ENCODE assay signal across 24 cellular contexts in the genomic region with DNA sequence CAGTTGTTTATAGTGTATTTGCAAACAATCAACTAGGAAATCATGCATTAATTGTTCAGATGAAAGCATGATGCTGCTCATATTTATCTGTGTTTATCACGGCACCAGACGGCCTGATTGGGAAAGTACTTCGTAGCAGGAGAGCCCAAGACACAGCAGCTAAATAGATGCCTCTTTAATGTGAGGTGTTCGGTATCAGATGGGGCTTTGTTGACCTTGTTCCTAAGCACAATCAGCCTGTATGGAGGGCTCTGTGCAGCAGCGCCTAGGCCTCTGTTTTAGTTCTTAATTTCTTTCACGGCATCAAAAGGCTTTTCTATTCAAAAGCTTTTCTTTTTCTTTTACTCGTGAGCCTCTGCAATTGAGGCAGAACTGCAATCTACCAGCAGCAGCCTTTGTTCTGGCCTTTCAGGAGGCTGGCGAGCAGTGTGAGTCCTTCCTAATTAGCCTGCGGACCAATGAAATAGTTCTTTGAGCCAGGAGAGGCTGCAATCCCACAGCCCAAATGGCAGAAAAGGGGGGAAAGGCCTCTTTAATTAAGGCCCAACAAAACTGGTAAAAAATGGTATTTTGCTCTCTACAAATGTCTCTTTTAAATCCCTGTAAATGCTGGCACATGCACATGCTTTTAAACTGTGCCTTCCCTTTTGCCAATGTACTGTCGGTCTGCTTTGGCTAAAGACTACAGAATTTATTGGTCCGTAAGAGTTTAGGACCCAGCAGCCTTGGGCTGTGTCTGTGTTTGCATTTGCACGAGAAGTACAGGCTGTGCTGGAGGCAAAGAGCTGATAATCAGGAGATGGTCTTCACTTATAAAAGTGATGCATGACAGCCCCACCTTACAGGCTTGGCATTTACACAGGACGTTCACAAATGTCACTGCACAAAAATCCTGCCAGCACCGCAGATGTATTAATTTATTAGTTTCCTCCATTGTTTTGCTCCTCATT.
A peak's percentile ranks its signal among the peaks of the same experiment; 100 is the strongest.
DNase-seq lines count a peak whose midpoint lies in the region; ATAC-seq and TF ChIP-seq lines count a peak whose summit lies in the region.
"Had no signal": no experiment of that assay in that cellular context is flagged by ENCODE, and none has a peak within 500 bp of the region (broad histone marks: within the 10 kb centered on the region; RNA-seq: fewer than 3 reads in every experiment).

No MANE protein-coding gene starts in this region.

- no peak overlapping the region for H3K18ac ChIP-seq in trophoblast cell (ENCODE audit: low read length)

- no peak overlapping the region for H3K4me3 Mint-ChIP-seq in endodermal cell
- H3K4me3 Mint-ChIP-seq: IgD-negative memory B cell; stimulated activated effector memory CD8-positive, alpha-beta T cell treated with anti-CD3 and anti-CD28 coated beads, Interleukin-12 subunit alpha, Interleukin-12 subunit beta, amount 100 ng/mL, for 72 hours had no signal

- H3K4me1 ChIP-seq in endodermal cell (ENCODE audit: control insufficient read depth, insufficient read depth, low read length), result no peaks in the 10 kb centered on the region
- no peaks in the 10 kb centered on the region for H3K4me1 ChIP-seq in trophoblast cell (ENCODE audit: control insufficient read depth in 1 of 2, insufficient read depth in 2 of 2, low read length in 2 of 2)
- no peaks in the 10 kb centered on the region for H3K4me1 ChIP-seq in vagina
- H3K4me1 ChIP-seq in gastrocnemius medialis, result peaks cover 0 to 6% of the 10 kb centered on the region in 2 donors
- H3K4me1 ChIP-seq: SJCRH30, thyroid gland had no signal

- WGBS in endodermal cell (ENCODE audit: insufficient coverage in 1 of 2, insufficient read length in 1 of 2), 2 experiments, result 53 to 81% methylated on average over 9 to 14 of the region's 14 CpGs
- no CpG with 5 or more reads among the region's 14 CpGs for WGBS in trophoblast cell (ENCODE audit: extremely low coverage, insufficient coverage, insufficient read length)

- H3K4me1 Mint-ChIP-seq in endodermal cell, result peaks cover 15% of the 10 kb centered on the region
- H3K4me1 Mint-ChIP-seq: stimulated activated effector memory CD8-positive, alpha-beta T cell treated with anti-CD3 and anti-CD28 coated beads, Interleukin-12 subunit alpha, Interleukin-12 subunit beta, amount 100 ng/mL, for 72 hours had no signal

- H3K27me3 Mint-ChIP-seq in endodermal cell (ENCODE audit: insufficient read depth), result no peaks in the 10 kb centered on the region
- H3K27me3 Mint-ChIP-seq: IgD-negative memory B cell had no signal

- no peak overlapping the region for H3K4me2 ChIP-seq in trophoblast cell (ENCODE audit: low read length)

- no peak overlapping the region for H2BK12ac ChIP-seq in trophoblast cell (ENCODE audit: low read length)

- no peaks in the 10 kb centered on the region for H3K36me3 Mint-ChIP-seq in endodermal cell (ENCODE audit: low read depth)
- H3K36me3 Mint-ChIP-seq: IgD-negative memory B cell; stimulated activated effector memory CD8-positive, alpha-beta T cell treated with anti-CD3 and anti-CD28 coated beads, Interleukin-12 subunit alpha, Interleukin-12 subunit beta, amount 100 ng/mL, for 72 hours had no signal

- no peak overlapping the region for H2BK5ac ChIP-seq in trophoblast cell (ENCODE audit: low read depth, low read length, poor library complexity)

- H3K4ac ChIP-seq in trophoblast cell (ENCODE audit: low read depth, low read length), result no peak overlapping the region

- H4K91ac ChIP-seq in trophoblast cell (ENCODE audit: low read depth, low read length), result no peak overlapping the region

- DNase-seq in LNCaP clone FGC (ENCODE audit: low read depth) (peak; percentile 18), NCI-H345 treated with DMSO at 0.1 percent for 48 hours (lab: John Stamatoyannopoulos, UW; ENCODE audit: unreplicated experiment) (peak; percentile 82), endodermal cell (peak; percentile 42), pons (ENCODE audit: low spot score) (peak; percentile 13), trophoblast cell (no peak), vagina (ENCODE audit: extremely low spot score in 2 of 2) (no peak), gastrocnemius medialis (no peak)
- DNase-seq in effector CD4-positive, alpha-beta T cell, result no peak
- DNase-seq: activated CD4-positive, alpha-beta T cell treated with anti-CD3 and anti-CD28 coated beads for 4 hours; activated T-cell treated with anti-CD3 and anti-CD28 coated beads, Interleukin-2, amount 50 U/mL, for 1 hour; BE2C; Calu3; effector memory CD4-positive, alpha-beta T cell; GF-D8; left colon; mucosa of descending colon; NCI-H226; ovary; SJCRH30; T1000; thyroid gland had no signal

- no peaks in the 10 kb centered on the region for H3K79me2 ChIP-seq in trophoblast cell (ENCODE audit: control insufficient read depth, insufficient read depth, low read length, poor library complexity)

- no peak overlapping the region for H3K9ac ChIP-seq in endodermal cell (ENCODE audit: extremely low read depth, low read length, poor library complexity, severe bottlenecking)
- no peak overlapping the region for H3K9ac ChIP-seq in trophoblast cell (ENCODE audit: low read length)

- H3K9me3 Mint-ChIP-seq in endodermal cell, result no peaks in the 10 kb centered on the region

- no peak overlapping the region for H3K27ac Mint-ChIP-seq in endodermal cell
- H3K27ac Mint-ChIP-seq: activated naive CD4-positive, alpha-beta T cell treated with anti-CD3 and anti-CD28 coated beads, Interleukin-2, amount 50 U/mL, for 72 hours; IgD-negative memory B cell; stimulated activated effector memory CD8-positive, alpha-beta T cell treated with anti-CD3 and anti-CD28 coated beads, Interleukin-12 subunit alpha, Interleukin-12 subunit beta, amount 100 ng/mL, for 72 hours had no signal

- H3K14ac ChIP-seq in trophoblast cell (ENCODE audit: low read length), result no peak overlapping the region

- no peaks in the 10 kb centered on the region for H3K9me3 ChIP-seq in endodermal cell (ENCODE audit: control insufficient read depth, low read length)
- H3K9me3 ChIP-seq in trophoblast cell (ENCODE audit: insufficient read depth, low read depth, low read length), result no peaks in the 10 kb centered on the region
- H3K9me3 ChIP-seq in vagina, result no peaks in the 10 kb centered on the region
- no peaks in the 10 kb centered on the region for H3K9me3 ChIP-seq in gastrocnemius medialis
- H3K9me3 ChIP-seq: BE2C, mucosa of descending colon, ovary, SJCRH30, thyroid gland had no signal

- H3K27me3 ChIP-seq in endodermal cell (ENCODE audit: control insufficient read depth, insufficient read depth, low read length, poor library complexity, severe bottlenecking), result no peaks in the 10 kb centered on the region
- H3K27me3 ChIP-seq in trophoblast cell (ENCODE audit: insufficient read depth, low read length), result no peaks in the 10 kb centered on the region
- no peaks in the 10 kb centered on the region for H3K27me3 ChIP-seq in vagina
- H3K27me3 ChIP-seq in gastrocnemius medialis, result no peaks in the 10 kb centered on the region
- H3K27me3 ChIP-seq: BE2C, ovary, SJCRH30, thyroid gland had no signal

- TF ChIP-seq POLR2A in vagina (IDR thresholded peaks at IDR 0.05) (no peak), gastrocnemius medialis (IDR thresholded peaks at IDR 0.05) (no peak)

- no peak overlapping the region for H4K8ac ChIP-seq in trophoblast cell (ENCODE audit: low read depth, low read length)

- H3K79me1 ChIP-seq in trophoblast cell (ENCODE audit: low read length), result no peaks in the 10 kb centered on the region

- ATAC-seq in gastrocnemius medialis, result no peak
- ATAC-seq: activated naive CD4-positive, alpha-beta T cell treated with anti-CD3 and anti-CD28 coated beads, Interleukin-2, amount 50 U/mL, for 72 hours; left colon; mucosa of descending colon; stimulated activated effector memory CD8-positive, alpha-beta T cell treated with anti-CD3 and anti-CD28 coated beads, Interleukin-12 subunit alpha, Interleukin-12 subunit beta, amount 100 ng/mL, for 72 hours had no signal

- no peak overlapping the region for H3K23ac ChIP-seq in trophoblast cell (ENCODE audit: low read length)

- H4K12ac ChIP-seq in trophoblast cell (ENCODE audit: low read depth, low read length), result no peak overlapping the region

- no peak overlapping the region for H2AK5ac ChIP-seq in trophoblast cell (ENCODE audit: low read length)

- in situ Hi-C loops in gastrocnemius medialis (cut with MboI; ENCODE audit: low sequenced_read_pairs in 4 of 4), result no loop called here

- H3K27ac ChIP-seq in endodermal cell (ENCODE audit: low read depth, low read length) (peak overlapping the region; percentile 92), trophoblast cell (ENCODE audit: low read depth, low read length) (no peak overlapping the region), vagina (no peak overlapping the region), gastrocnemius medialis (no peak overlapping the region)
- H3K27ac ChIP-seq: ovary, SJCRH30, thyroid gland had no signal

- no peak overlapping the region for H2AFZ ChIP-seq in trophoblast cell (ENCODE audit: insufficient read depth, low read length, poor library complexity)

- no peak overlapping the region for H3K4me3 ChIP-seq in LNCaP clone FGC (ENCODE audit: low read depth, low read length)
- H3K4me3 ChIP-seq in endodermal cell (ENCODE audit: low read length), result no peak overlapping the region
- no peak overlapping the region for H3K4me3 ChIP-seq in trophoblast cell (ENCODE audit: low read depth, low read length)
- H3K4me3 ChIP-seq in vagina, result peak overlapping the region in 1 of 2 donors; percentile 3
- H3K4me3 ChIP-seq in gastrocnemius medialis, result no peak overlapping the region
- H3K4me3 ChIP-seq: mucosa of descending colon, ovary, SJCRH30, thyroid gland had no signal

- no peaks in the 10 kb centered on the region for H3K36me3 ChIP-seq in endodermal cell (ENCODE audit: control insufficient read depth, insufficient read depth, low read length)
- H3K36me3 ChIP-seq in trophoblast cell (ENCODE audit: control insufficient read depth in 1 of 2, insufficient read depth in 2 of 2, low read length in 2 of 2), result no peaks in the 10 kb centered on the region
- no peaks in the 10 kb centered on the region for H3K36me3 ChIP-seq in vagina
- H3K36me3 ChIP-seq in gastrocnemius medialis, result no peaks in the 10 kb centered on the region
- H3K36me3 ChIP-seq: BE2C, ovary, SJCRH30, thyroid gland had no signal

- intact Hi-C loops in vagina (cut with DNase I) (no loop called here), gastrocnemius medialis (cut with DNase I; ENCODE audit: low total_unique reads) (no loop called here)

- TF ChIP-seq CTCF in LNCaP clone FGC (IDR thresholded peaks at IDR 0.05; ENCODE audit: control insufficient read depth, extremely low read depth, insufficient read depth), result no peak
- no peak for TF ChIP-seq CTCF in endodermal cell (conservative IDR thresholded peaks at IDR 0.05)
- TF ChIP-seq CTCF in vagina (IDR thresholded peaks at IDR 0.05), result no peak
- no peak for TF ChIP-seq CTCF in gastrocnemius medialis (IDR thresholded peaks at IDR 0.05 in 4 of 5, conservative IDR thresholded peaks at IDR 0.05 in 1 of 5)

- H2BK120ac ChIP-seq in trophoblast cell (ENCODE audit: insufficient read depth, low read length, poor library complexity), result no peak overlapping the region

Comparison
In these comparisons a context has a peak if more than half of its experiments do, and no peak if none do; other contexts are left out.
1. DNase-seq: peak in LNCaP clone FGC (single experiment), NCI-H345 treated with DMSO at 0.1 percent for 48 hours (single experiment), endodermal cell (single experiment) and pons (single experiment); none in trophoblast cell (0 of 2), vagina (0 of 2), effector CD4-positive, alpha-beta T cell (single experiment) and gastrocnemius medialis (0 of 2).